ENCODE assay signal across 20 cellular contexts in the genomic region with DNA sequence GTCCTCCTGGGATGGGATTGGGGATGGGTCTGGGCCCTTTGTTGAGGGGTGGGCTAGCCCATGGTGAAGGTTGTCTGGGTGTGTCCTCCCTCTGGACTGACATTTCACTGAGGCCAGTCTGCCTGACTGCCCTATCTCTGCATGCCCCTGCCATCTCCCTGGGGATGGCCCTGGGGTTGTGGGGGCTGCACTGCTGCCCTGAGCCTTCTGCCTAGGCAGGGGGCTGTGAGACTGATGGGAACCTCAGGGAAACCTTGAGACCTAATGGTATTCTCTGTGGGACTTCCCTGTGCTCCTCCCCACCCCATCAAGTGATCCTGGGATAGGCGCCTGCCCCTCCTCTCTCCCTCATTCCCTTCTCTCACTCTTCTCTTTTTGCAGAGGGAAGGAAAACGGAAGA. TPM values are rescaled to one million over a fixed set of nuclear protein-coding genes. Genes with fewer than 3 reads are reported as not detected.
A peak's percentile ranks its signal among the peaks of the same experiment; 100 is the strongest.
DNase-seq lines count a peak whose midpoint lies in the region; ATAC-seq and TF ChIP-seq lines count a peak whose summit lies in the region.
"Had no signal": no experiment of that assay in that cellular context is flagged by ENCODE, and none has a peak within 500 bp of the region (broad histone marks: within the 10 kb centered on the region; RNA-seq: fewer than 3 reads in every experiment).

No MANE protein-coding gene starts in this region.

- H3T11ph ChIP-seq in H9 (ENCODE audit: low read length): no peak overlapping the region

- H3K9ac ChIP-seq in H9 (ENCODE audit: extremely low read depth, insufficient read length, low read length): no peak overlapping the region

- no peaks in the 10 kb centered on the region for H3K79me2 ChIP-seq in H9 (ENCODE audit: insufficient read depth, low read length)

- H3K23ac ChIP-seq in H9 (ENCODE audit: insufficient read length, low read depth, low read length): no peak overlapping the region

- H3K56ac ChIP-seq in H9 (ENCODE audit: insufficient read length, low read depth, low read length): no peak overlapping the region

- H3K27ac Mint-ChIP-seq in H9 (no peak overlapping the region), memory B cell (no peak overlapping the region)
- H3K27ac Mint-ChIP-seq: activated CD8-positive, alpha-beta memory T cell treated with anti-CD3 and anti-CD28 coated beads, Interleukin-2, amount 10 ng/mL, durations not matched to agents 7 days and 5 days; T-cell had no signal

- no peak overlapping the region for H2BK15ac ChIP-seq in H9 (ENCODE audit: low read depth, low read length)

- H3K27me3 ChIP-seq in H9 (ENCODE audit: insufficient read depth, low read length) (peaks cover 83% of the 10 kb centered on the region), stomach (no peaks in the 10 kb centered on the region)
- H3K27me3 ChIP-seq: BE2C, thyroid gland had no signal

- no peak overlapping the region for H3K4ac ChIP-seq in H9 (ENCODE audit: low read depth, low read length)

- H3K14ac ChIP-seq in H9 (ENCODE audit: insufficient read depth, low read length): no peak overlapping the region

- H4K20me1 ChIP-seq in H9 (ENCODE audit: control insufficient read depth, insufficient read depth, insufficient read length): peaks cover 2% of the 10 kb centered on the region

- H3K27ac ChIP-seq in H9 (ENCODE audit: insufficient read length, low read depth, low read length): no peak overlapping the region
- H3K27ac ChIP-seq in caudate nucleus (ENCODE audit: low read depth, low read length): peak overlapping the region; percentile 62
- H3K27ac ChIP-seq in stomach: peak overlapping the region in 2 of 5 donors; percentile 98 to 99

- H3K4me3 Mint-ChIP-seq in H9: peak overlapping the region in 1 of 2 experiments; percentile 74; a peak in 3 of 5 replicates
- peak overlapping the region; percentile 68 for H3K4me3 Mint-ChIP-seq in memory B cell
- no peak overlapping the region for H3K4me3 Mint-ChIP-seq in activated T-cell treated with anti-CD3 and anti-CD28 coated beads, Interleukin-2, amount 50 U/mL, for 4 hours
- H3K4me3 Mint-ChIP-seq: activated CD8-positive, alpha-beta memory T cell treated with anti-CD3 and anti-CD28 coated beads, Interleukin-2, amount 10 ng/mL, durations not matched to agents 7 days and 5 days; T-cell had no signal

- intact Hi-C loops in stomach (cut with DNase I; ENCODE audit: low total_unique reads): no loop called here

- ATAC-seq in memory B cell (ENCODE audit: low read depth): no peak
- ATAC-seq in HG02981 (IDR thresholded peaks at IDR 0.05; ENCODE audit: unreplicated experiment): no peak
- ATAC-seq in activated T-cell treated with anti-CD3 and anti-CD28 coated beads, Interleukin-2, amount 50 U/mL, for 4 hours: no peak
- ATAC-seq: activated CD8-positive, alpha-beta memory T cell treated with anti-CD3 and anti-CD28 coated beads, Interleukin-2, amount 10 ng/mL, durations not matched to agents 7 days and 5 days; T-cell had no signal

- H2AFZ ChIP-seq in H9 (ENCODE audit: low read length): no peak overlapping the region

- H3K4me1 ChIP-seq in H9 (ENCODE audit: insufficient read depth, low read length): peaks cover 6% of the 10 kb centered on the region; the same call in 1 of the 2 replicates
- peaks cover 73 to 84% (median 77%) of the 10 kb centered on the region in 4 donors for H3K4me1 ChIP-seq in stomach

- no peak overlapping the region for H2BK5ac ChIP-seq in H9 (ENCODE audit: insufficient read length, low read length)

- DNase-seq in H9 (no peak), caudate nucleus (lab: John Stamatoyannopoulos, UW) (no peak), memory B cell (ENCODE audit: low spot score in 2 of 2) (no peak), stomach (no peak), COR-L47 (lab: John Stamatoyannopoulos, UW) (no peak)
- no peak for DNase-seq in activated T-cell treated with anti-CD3 and anti-CD28 coated beads, Interleukin-2, amount 50 U/mL, for 4 hours
- no peak for DNase-seq in stimulated activated CD8-positive, alpha-beta memory T cell treated with anti-CD3 and anti-CD28 coated beads, Interleukin-4, amount 100 ng/mL, for 48 hours
- DNase-seq: activated CD4-positive, CD25-positive, alpha-beta regulatory T cell; activated CD8-positive, alpha-beta memory T cell treated with anti-CD3 and anti-CD28 coated beads, Interleukin-2, amount 10 ng/mL, durations not matched to agents 7 days and 5 days; activated gamma-delta T cell treated with Interleukin-2 at 50 U/mL for 16 hours; BE2C; DMS53; effector CD8-positive, alpha-beta T cell; midbrain; MV-4-11; NCI-H82; stimulated activated CD4-positive, alpha-beta T cell treated with anti-CD3 and anti-CD28 coated beads, Interleukin-15, amount 100 ng/mL, for 24 hours; T-cell; thyroid gland had no signal

- no peak overlapping the region for H4K91ac ChIP-seq in H9 (ENCODE audit: insufficient read length, low read depth, low read length)

- H3K36me3 ChIP-seq in stomach: no peaks in the 10 kb centered on the region
- H3K36me3 ChIP-seq: BE2C, thyroid gland had no signal

- no peak overlapping the region for H3K18ac ChIP-seq in H9 (ENCODE audit: insufficient read length, low read depth, low read length)

- TF ChIP-seq EP300 in stomach (IDR thresholded peaks at IDR 0.05): no peak

- no peak overlapping the region for H2BK20ac ChIP-seq in H9 (ENCODE audit: low read depth, low read length, poor library complexity, severe bottlenecking)

- no peak for TF ChIP-seq POLR2A in stomach (IDR thresholded peaks at IDR 0.05)

- no peak overlapping the region for H2BK12ac ChIP-seq in H9 (ENCODE audit: insufficient read length, low read depth, low read length)

- peak overlapping the region in 3 of 4 donors; percentile 36 to 47 (median 38) for H3K4me3 ChIP-seq in stomach
- H3K4me3 ChIP-seq: thyroid gland had no signal

- H3K27me3 Mint-ChIP-seq in H9 (ENCODE audit: low read depth): peaks cover 99% of the 10 kb centered on the region
- H3K27me3 Mint-ChIP-seq in memory B cell: peaks cover 6% of the 10 kb centered on the region
- H3K27me3 Mint-ChIP-seq in activated T-cell treated with anti-CD3 and anti-CD28 coated beads, Interleukin-2, amount 50 U/mL, for 4 hours (ENCODE audit: low read depth): no peaks in the 10 kb centered on the region
- H3K27me3 Mint-ChIP-seq: activated CD8-positive, alpha-beta memory T cell treated with anti-CD3 and anti-CD28 coated beads, Interleukin-2, amount 10 ng/mL, durations not matched to agents 7 days and 5 days; T-cell had no signal

- peaks cover 30 to 56% of the 10 kb centered on the region in 2 experiments for H3K4me1 Mint-ChIP-seq in H9
- peaks cover 19% of the 10 kb centered on the region for H3K4me1 Mint-ChIP-seq in memory B cell
- peaks cover 12% of the 10 kb centered on the region for H3K4me1 Mint-ChIP-seq in activated T-cell treated with anti-CD3 and anti-CD28 coated beads, Interleukin-2, amount 50 U/mL, for 4 hours (ENCODE audit: low read depth)

- H3K79me1 ChIP-seq in H9 (ENCODE audit: insufficient read depth, low read depth, low read length, poor library complexity, severe bottlenecking): no peaks in the 10 kb centered on the region

- H2AK5ac ChIP-seq in H9 (ENCODE audit: insufficient read length, low read length): no peak overlapping the region

- H3K9me3 ChIP-seq in H9 (ENCODE audit: control insufficient read depth, low read depth, low read length) (no peaks in the 10 kb centered on the region), stomach (no peaks in the 10 kb centered on the region)
- H3K9me3 ChIP-seq: BE2C, thyroid gland had no signal

- no CpG with 5 or more reads among the region's 2 CpGs for WGBS in H9 (ENCODE audit: extremely low coverage, insufficient read length, low lambda C conversion rate)
- 78 to 89% (median 89%) methylated on average over 2 of the region's 2 CpGs for WGBS in stomach, 5 donors

- H3K23me2 ChIP-seq in H9 (ENCODE audit: insufficient read length, low read depth, low read length, poor library complexity, severe bottlenecking): no peaks in the 10 kb centered on the region

- H3K9me3 Mint-ChIP-seq in H9 (peaks cover 0 to 5% of the 10 kb centered on the region in 2 experiments; a peak in 2 of 5 replicates), memory B cell (no peaks in the 10 kb centered on the region)
- H3K9me3 Mint-ChIP-seq in activated T-cell treated with anti-CD3 and anti-CD28 coated beads, Interleukin-2, amount 50 U/mL, for 4 hours: no peaks in the 10 kb centered on the region
- H3K9me3 Mint-ChIP-seq: T-cell had no signal

- H3K4me2 ChIP-seq in H9 (ENCODE audit: insufficient read depth, insufficient read length, low read length): peak overlapping the region; percentile 3

- no peak overlapping the region for H2BK120ac ChIP-seq in H9 (ENCODE audit: low read depth, low read length, poor library complexity, severe bottlenecking)

- no peak overlapping the region for H4K5ac ChIP-seq in H9 (ENCODE audit: insufficient read length, low read depth, low read length)

- H3K36me3 Mint-ChIP-seq in H9 (ENCODE audit: insufficient read depth in 1 of 3, low read depth in 3 of 3) (peaks cover 0 to 2% (median 0%) of the 10 kb centered on the region in 3 experiments; a peak in 2 of 7 replicates), memory B cell (no peaks in the 10 kb centered on the region)
- no peaks in the 10 kb centered on the region for H3K36me3 Mint-ChIP-seq in activated T-cell treated with anti-CD3 and anti-CD28 coated beads, Interleukin-2, amount 50 U/mL, for 4 hours (ENCODE audit: insufficient read depth)

- no peak overlapping the region for H4K8ac ChIP-seq in H9 (replicated peaks; ENCODE audit: insufficient read length, low read depth, low read length)

- TF ChIP-seq CTCF in H9 (conservative IDR thresholded peaks at IDR 0.05) (no peak), stomach (IDR thresholded peaks at IDR 0.05) (no peak)

RNA-seq across cellular contexts. Expression of a gene that starts 19.9 kb away (rescaled TPM):
- 1.5 and 1.9 TPM in 2 replicates for total RNA-seq in H9 (2021)
- 10 to 100 TPM; 19.1 to 94.5 (median 46.9) TPM for total RNA-seq in stomach
- 10 to 100 TPM in 2 of 3 donors, 1 to 10 TPM in 1; 4.6 to 12.5 (median 12.0) TPM for polyA plus RNA-seq in stomach
- 10 to 100 TPM; 19.9 to 22.4 (median 20.1) TPM for total RNA-seq in activated T-cell treated with anti-CD3 and anti-CD28 coated beads, Interleukin-2, amount 50 U/mL, for 4 hours
